ENCODE assay signal across 26 cellular contexts in the genomic region with DNA sequence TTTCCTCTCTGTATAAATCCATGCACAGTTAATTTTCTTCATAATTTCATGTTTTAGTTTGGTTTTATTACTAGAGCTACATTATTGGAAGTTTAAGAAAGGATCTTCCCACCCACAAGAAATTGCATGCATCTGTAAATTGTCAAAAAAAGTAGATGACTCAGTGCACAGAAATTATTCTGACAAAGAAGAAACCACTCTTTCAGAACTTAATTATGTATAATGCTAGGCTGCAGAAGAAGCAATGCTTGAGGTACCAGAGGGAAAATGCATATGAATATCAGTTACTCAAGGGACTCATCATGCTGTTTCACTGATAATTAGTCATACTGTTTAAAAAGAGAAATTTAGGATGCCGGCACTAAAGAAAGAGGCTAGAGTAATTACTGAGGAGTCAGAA.
DNase-seq lines count a peak whose midpoint lies in the region; ATAC-seq and TF ChIP-seq lines count a peak whose summit lies in the region.
"Had no signal": no experiment of that assay in that cellular context is flagged by ENCODE, and none has a peak within 500 bp of the region (broad histone marks: within the 10 kb centered on the region; RNA-seq: fewer than 3 reads in every experiment).

No MANE protein-coding gene starts in this region.

- no peak for TF ChIP-seq POLR2A in IMR-90 (IDR thresholded peaks at IDR 0.05; ENCODE audit: low read depth, low read length)

- H3K79me1 ChIP-seq in IMR-90 (ENCODE audit: low read depth in 1 of 2, low read length in 2 of 2) (no peaks in the 10 kb centered on the region), mesenchymal stem cell (replicated peaks; ENCODE audit: low read length, poor library complexity, severe bottlenecking) (peaks cover 4% of the 10 kb centered on the region)

- H4K8ac ChIP-seq in IMR-90 (ENCODE audit: low read depth in 2 of 2, low read length in 2 of 2) (no peak overlapping the region), mesenchymal stem cell (ENCODE audit: low read length) (no peak overlapping the region)

- H3K4me3 ChIP-seq in IMR-90 (ENCODE audit: insufficient read depth, low read depth, low read length) (no peak overlapping the region), cardiac fibroblast (replicated peaks in 1 of 2; ENCODE audit: low read depth in 2 of 2, low read length in 2 of 2) (no peak overlapping the region), mesenchymal stem cell (ENCODE audit: insufficient read depth in 1 of 2, low read depth in 1 of 2, low read length in 2 of 2) (no peak overlapping the region)
- H3K4me3 ChIP-seq: body of pancreas, colonic mucosa, mucosa of descending colon, Peyer's patch, prostate gland, thoracic aorta had no signal

- H3K27ac ChIP-seq in IMR-90 (ENCODE audit: insufficient read depth, low read length): no peak overlapping the region
- no peak overlapping the region for H3K27ac ChIP-seq in mesenchymal stem cell (ENCODE audit: low read length, poor library complexity, severe bottlenecking)
- H3K27ac ChIP-seq: body of pancreas, colonic mucosa, foreskin keratinocyte, Peyer's patch, prostate gland, thoracic aorta, WERI-Rb-1 had no signal

- in situ Hi-C loops in IMR-90 (cut with MboI; ENCODE audit: low sequenced_read_pairs): no loop called here

- H4K91ac ChIP-seq in IMR-90 (ENCODE audit: insufficient read depth, low read depth, low read length) (no peak overlapping the region), mesenchymal stem cell (ENCODE audit: low read length) (no peak overlapping the region)

- H3K9ac ChIP-seq in IMR-90 (ENCODE audit: low read depth, low read length) (no peak overlapping the region), mesenchymal stem cell (ENCODE audit: low read length) (peak overlapping the region; percentile 37)

- no peaks in the 10 kb centered on the region for H3K9me3 ChIP-seq in IMR-90 (ENCODE audit: control insufficient read depth, insufficient read depth, low read length)
- H3K9me3 ChIP-seq in mesenchymal stem cell (ENCODE audit: control insufficient read depth, low read length): no peaks in the 10 kb centered on the region
- H3K9me3 ChIP-seq: body of pancreas, colonic mucosa, mucosa of descending colon, Peyer's patch, prostate gland, thoracic aorta had no signal

- H2AK9ac ChIP-seq in IMR-90 (replicated peaks; ENCODE audit: low read depth, low read length, poor library complexity): no peak overlapping the region

- H2BK120ac ChIP-seq in IMR-90 (ENCODE audit: low read depth, low read length) (no peak overlapping the region), mesenchymal stem cell (ENCODE audit: low read depth, low read length) (no peak overlapping the region)

- TF ChIP-seq RAD21 in IMR-90 (IDR thresholded peaks at IDR 0.05; ENCODE audit: low read length): no peak

- H3K18ac ChIP-seq in IMR-90 (ENCODE audit: low read depth, low read length) (no peak overlapping the region), mesenchymal stem cell (ENCODE audit: low read depth in 1 of 2, low read length in 2 of 2) (no peak overlapping the region)

- TF ChIP-seq CTCF in IMR-90 (conservative IDR thresholded peaks at IDR 0.05; ENCODE audit: low read depth, low read length) (no peak), cardiac fibroblast (IDR thresholded peaks at IDR 0.05; ENCODE audit: low read depth, low read length) (no peak)

- H2BK20ac ChIP-seq in IMR-90 (ENCODE audit: low read depth, low read length): no peak overlapping the region

- DNase-seq in AG20443 (ENCODE audit: low spot score): peak; percentile 22
- peak; percentile 71 for DNase-seq in IMR-90
- peak; percentile 23 to 31 for DNase-seq in cardiac fibroblast (ENCODE audit: low read depth in 2 of 2)
- DNase-seq in mesenchymal stem cell: peak; percentile 5
- DNase-seq in SW480 (ENCODE audit: low spot score): no peak
- DNase-seq in Kasumi-1 (lab: John Stamatoyannopoulos, UW): no peak
- DNase-seq: activated CD4-positive, alpha-beta T cell treated with anti-CD3 and anti-CD28 coated beads, Interleukin-2, amount 50 U/mL, for 1 hour; body of pancreas; CD4-positive, alpha-beta memory T cell; colonic mucosa; hippocampal formation; left ventricle myocardium superior; MM.1S; mucosa of descending colon; NCI-H146; NCI-H524; Peyer's patch; small intestine; stimulated activated naive B cell treated with anti-CD40 and anti-IgM and Interleukin-4, amounts not matched to agents 10 μg/mL and 1 μg/mL and 100 μg/mL, for 72 hours; T-helper 2 cell; WERI-Rb-1 had no signal

- no peak overlapping the region for H3K56ac ChIP-seq in IMR-90 (ENCODE audit: extremely low read depth, insufficient read depth, low read length)

- no peaks in the 10 kb centered on the region for H4K20me1 ChIP-seq in IMR-90 (ENCODE audit: insufficient read depth, low read length)

- H3K27me3 ChIP-seq in IMR-90 (ENCODE audit: control insufficient read depth, insufficient read depth, low read length): no peaks in the 10 kb centered on the region
- H3K27me3 ChIP-seq in mesenchymal stem cell (ENCODE audit: control insufficient read depth in 1 of 2, insufficient read depth in 1 of 2, low read length in 2 of 2): no peaks in the 10 kb centered on the region
- H3K27me3 ChIP-seq: body of pancreas, colonic mucosa, foreskin keratinocyte, Peyer's patch had no signal

- H2BK12ac ChIP-seq in mesenchymal stem cell (ENCODE audit: low read length in 2 of 2): no peak overlapping the region

- CTCF ChIA-PET in IMR-90 (lab: Yijun Ruan, JAX): no interaction called here

- POLR2A ChIA-PET in IMR-90 (lab: Charles Lee; ENCODE audit: unreplicated experiment): no interaction called here

- H2AFZ ChIP-seq in IMR-90 (replicated peaks; ENCODE audit: low read length, poor library complexity): no peak overlapping the region
- no peak overlapping the region for H2AFZ ChIP-seq in mesenchymal stem cell (ENCODE audit: low read depth, low read length)

- no peaks in the 10 kb centered on the region for H3K9me1 ChIP-seq in IMR-90 (ENCODE audit: insufficient read depth, low read length)

- H3K14ac ChIP-seq in IMR-90 (replicated peaks; ENCODE audit: low read depth, low read length) (no peak overlapping the region), mesenchymal stem cell (ENCODE audit: low read length in 2 of 2) (no peak overlapping the region)

- H3K4me1 ChIP-seq in IMR-90 (ENCODE audit: control insufficient read depth, insufficient read depth, low read length) (no peaks in the 10 kb centered on the region), mesenchymal stem cell (ENCODE audit: control insufficient read depth, insufficient read depth, low read depth, low read length) (no peaks in the 10 kb centered on the region)
- H3K4me1 ChIP-seq: colonic mucosa, foreskin keratinocyte, Peyer's patch, prostate gland had no signal

- no peak overlapping the region for H3K4me2 ChIP-seq in IMR-90 (ENCODE audit: low read depth, low read length)
- H3K4me2 ChIP-seq in mesenchymal stem cell (ENCODE audit: low read length, poor library complexity, severe bottlenecking): no peak overlapping the region

- dilution Hi-C loops in IMR-90 (cut with HindIII; ENCODE audit: low sequenced_read_pairs, unreplicated experiment): no loop called here

- peak; percentile 84 for ATAC-seq in IMR-90 (ENCODE audit: low read depth)
- ATAC-seq in HG03520 (IDR thresholded peaks at IDR 0.05; ENCODE audit: unreplicated experiment): no peak
- ATAC-seq in GM18519 (IDR thresholded peaks at IDR 0.05; ENCODE audit: low FRiP score, unreplicated experiment): no peak
- ATAC-seq: body of pancreas; foreskin keratinocyte; left ventricle myocardium superior; mucosa of descending colon; stimulated activated naive B cell treated with anti-CD40 and anti-IgM and Interleukin-4, amounts not matched to agents 10 μg/mL and 1 μg/mL and 100 μg/mL, for 72 hours had no signal

- intact Hi-C loops in IMR-90 (cut with micrococcal nuclease): no loop called here

- WGBS in IMR-90 (ENCODE audit: extremely low coverage in 2 of 2, insufficient read length in 1 of 2), 2 experiments: no CpG with 5 or more reads among the region's 1 CpG
- WGBS in mesenchymal stem cell: no CpG with 5 or more reads among the region's 1 CpG

- H2BK5ac ChIP-seq in IMR-90 (ENCODE audit: low read depth, low read length, poor library complexity, severe bottlenecking) (no peak overlapping the region), mesenchymal stem cell (ENCODE audit: low read depth, low read length, poor library complexity, severe bottlenecking) (no peak overlapping the region)

- H3K36me3 ChIP-seq in IMR-90 (ENCODE audit: control insufficient read depth, insufficient read depth, low read length) (no peaks in the 10 kb centered on the region), mesenchymal stem cell (ENCODE audit: control insufficient read depth in 1 of 2, insufficient read depth in 2 of 2, low read depth in 1 of 2, low read length in 2 of 2) (peaks cover 0 to 10% of the 10 kb centered on the region in 2 experiments)
- H3K36me3 ChIP-seq: colonic mucosa, Peyer's patch, prostate gland, WERI-Rb-1 had no signal

- H3K4ac ChIP-seq in IMR-90 (ENCODE audit: low read depth, low read length): no peak overlapping the region
- no peak overlapping the region for H3K4ac ChIP-seq in mesenchymal stem cell (ENCODE audit: low read depth in 1 of 2, low read length in 2 of 2)

- BruUV-seq in IMR-90 (replicated peaks; lab: Mats Ljungman, UMichigan): no TSS peak

- H3K23ac ChIP-seq in IMR-90 (ENCODE audit: low read depth, low read length) (no peak overlapping the region), mesenchymal stem cell (ENCODE audit: low read length in 2 of 2) (no peak overlapping the region)

- H2AK5ac ChIP-seq in IMR-90 (ENCODE audit: low read depth, low read length): no peak overlapping the region
- H2AK5ac ChIP-seq in mesenchymal stem cell (ENCODE audit: low read length, severe bottlenecking): no peak overlapping the region

- H2BK15ac ChIP-seq in IMR-90 (ENCODE audit: low read depth, low read length) (no peak overlapping the region), mesenchymal stem cell (ENCODE audit: low read depth, poor library complexity, severe bottlenecking) (no peak overlapping the region)

- no peak overlapping the region for H4K5ac ChIP-seq in IMR-90 (ENCODE audit: low read depth, low read length)

TF ChIP-seq in IMR-90, 13 proteins besides CTCF, POLR2A, EP300 and RAD21 (continues in another document):
- TF ChIP-seq MAFK (IDR thresholded peaks at IDR 0.05; ENCODE audit: low read depth, low read length): no peak
- no peak for TF ChIP-seq BHLHE40 (IDR thresholded peaks at IDR 0.05; ENCODE audit: low read depth, low read length)
- TF ChIP-seq CHD1 (IDR thresholded peaks at IDR 0.05; ENCODE audit: low read depth, low read length): no peak
- TF ChIP-seq SMC3 (IDR thresholded peaks at IDR 0.05; ENCODE audit: low read depth, low read length): no peak
- no peak for TF ChIP-seq FOS (IDR thresholded peaks at IDR 0.05; ENCODE audit: low read depth, low read length)
- TF ChIP-seq NFE2L2 (IDR thresholded peaks at IDR 0.05; ENCODE audit: low read depth, low read length): no peak
- TF ChIP-seq, protein P1, sequence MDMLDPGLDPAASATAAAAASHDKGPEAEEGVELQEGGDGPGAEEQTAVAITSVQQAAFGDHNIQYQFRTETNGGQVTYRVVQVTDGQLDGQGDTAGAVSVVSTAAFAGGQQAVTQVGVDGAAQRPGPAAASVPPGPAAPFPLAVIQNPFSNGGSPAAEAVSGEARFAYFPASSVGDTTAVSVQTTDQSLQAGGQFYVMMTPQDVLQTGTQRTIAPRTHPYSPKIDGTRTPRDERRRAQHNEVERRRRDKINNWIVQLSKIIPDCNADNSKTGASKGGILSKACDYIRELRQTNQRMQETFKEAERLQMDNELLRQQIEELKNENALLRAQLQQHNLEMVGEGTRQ (IDR thresholded peaks at IDR 0.05; ENCODE audit: low read depth, low read length): no peak

Comparison
In these comparisons a context has a peak if more than half of its experiments do, and no peak if none do; other contexts are left out.
1. DNase-seq: peak in AG20443 (single experiment), IMR-90 (single experiment), cardiac fibroblast (2 of 2) and mesenchymal stem cell (single experiment); none in SW480 (single experiment) and Kasumi-1 (0 of 2).